In genomic region chr10:77589703-77590102, GRCh38 we compare ENCODE assay signal across 1 cellular context.
TF ChIP-seq lines count a peak whose summit lies in the region.

No MANE protein-coding gene starts in this region.

TF ChIP-seq in K562, 482 proteins besides CTCF, POLR2A, EP300 and RAD21 (continued from another document):
- 0 out of 2 replicates have a peak, but pooled peaks have one; percentile 3 for TF ChIP-seq MGA (IDR thresholded peaks at IDR 0.05)
- peak; percentile 65 for TF ChIP-seq ZNF316 (IDR thresholded peaks at IDR 0.05)
- TF ChIP-seq MAFG (tag; conservative IDR thresholded peaks at IDR 0.05): 0 out of 2 replicates have a peak, but pooled peaks have one; percentile 34
